Comparison of ENCODE assay signal across 32 cellular contexts in the genomic region with DNA sequence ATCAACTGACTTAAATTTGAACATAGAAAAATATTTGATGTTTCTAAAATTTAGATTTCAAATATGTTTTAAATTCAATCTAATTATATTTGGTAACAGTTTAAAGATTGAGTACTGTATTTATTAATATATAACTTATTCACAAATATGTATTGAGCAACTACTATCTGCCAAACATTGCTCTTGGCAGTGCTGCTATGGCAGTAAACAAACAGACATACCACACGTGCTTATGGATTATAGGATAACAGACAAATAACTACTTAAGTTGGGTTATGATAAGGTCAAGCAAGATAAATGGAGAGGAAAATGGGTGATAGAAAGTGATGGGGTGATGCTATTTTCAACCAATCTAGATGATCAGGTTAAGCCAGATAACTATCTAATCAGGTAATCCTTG.
"Had no signal": no experiment of that assay in that cellular context is flagged by ENCODE, and none has a peak within 500 bp of the region (broad histone marks: within the 10 kb centered on the region; RNA-seq: fewer than 3 reads in every experiment).

No MANE protein-coding gene starts in this region.

- H3K4me1 ChIP-seq: ascending aorta, breast epithelium, colonic mucosa, esophagus squamous epithelium, gastroesophageal sphincter, heart right ventricle had no signal

- FAIRE-seq: endothelial cell of umbilical vein had no signal

- ATAC-seq: activated CD4-positive, alpha-beta T cell treated with anti-CD3 and anti-CD28 coated beads for 36 hours; activated CD8-positive, alpha-beta memory T cell treated with anti-CD3 and anti-CD28 coated beads, Interleukin-2, amount 10 ng/mL, durations not matched to agents 7 days and 5 days; activated CD8-positive, alpha-beta T cell treated with anti-CD3 and anti-CD28 coated beads, Interleukin-2, amount 10 ng/mL, durations not matched to agents 7 days and 5 days; activated naive CD4-positive, alpha-beta T cell treated with anti-CD3 and anti-CD28 coated beads, Interleukin-2, amount 50 U/mL, for 72 hours; activated T-cell treated with anti-CD3 and anti-CD28 coated beads, Interleukin-2, amount 50 U/mL, for 72 hours; gastroesophageal sphincter; heart right ventricle; T-helper 17 cell had no signal

- H3K9me3 ChIP-seq: ascending aorta, breast epithelium, colonic mucosa, esophagus squamous epithelium, gastroesophageal sphincter had no signal

- DNase-seq: activated CD4-positive, alpha-beta memory T cell treated with anti-CD3 and anti-CD28 coated beads for 36 hours; activated CD4-positive, alpha-beta T cell treated with anti-CD3 and anti-CD28 coated beads for 36 hours; activated CD4-positive, alpha-beta T cell treated with anti-CD3 and anti-CD28 coated beads, Interleukin-2, amount 10 ng/mL, durations not matched to agents 24 days and 14 days; activated CD4-positive, CD25-positive, alpha-beta regulatory T cell; activated CD4-positive, CD25-positive, alpha-beta regulatory T cell treated with anti-CD3 and anti-CD28 coated beads, Interleukin-2, amount 50 U/mL, for 72 hours; activated CD8-positive, alpha-beta memory T cell treated with anti-CD3 and anti-CD28 coated beads, Interleukin-2, amount 10 ng/mL, durations not matched to agents 7 days and 5 days; activated CD8-positive, alpha-beta memory T cell treated with anti-CD3 and anti-CD28 coated beads, Interleukin-2, amount 50 U/mL, for 4 hours; activated CD8-positive, alpha-beta T cell treated with anti-CD3 and anti-CD28 coated beads, Interleukin-2, amount 10 ng/mL, durations not matched to agents 7 days and 5 days; activated gamma-delta T cell; activated naive CD4-positive, alpha-beta T cell; activated naive CD4-positive, alpha-beta T cell treated with anti-CD3 and anti-CD28 coated beads, Interleukin-2, amount 10 ng/mL, durations not matched to agents 7 days and 5 days; activated naive CD8-positive, alpha-beta T cell treated with anti-CD3 and anti-CD28 coated beads, Interleukin-2, amount 10 ng/mL, durations not matched to agents 7 days and 5 days; activated T-cell treated with anti-CD3 and anti-CD28 coated beads, Interleukin-2, amount 50 U/mL, for 24 hours; activated T-cell treated with anti-CD3 and anti-CD28 coated beads, Interleukin-2, amount 50 U/mL, for 72 hours; amygdala; central memory CD4-positive, alpha-beta T cell; cerebellar nuclear complex; colonic mucosa; effector CD8-positive, alpha-beta T cell; esophagus squamous epithelium; foreskin melanocyte; heart right ventricle; T-helper 1 cell; T-helper 17 cell; T1000 had no signal

- H3K27ac ChIP-seq: ascending aorta, breast epithelium, cardiac muscle cell, colonic mucosa, epithelial cell of prostate, esophagus squamous epithelium, gastroesophageal sphincter, heart right ventricle had no signal

- H3K36me3 ChIP-seq: ascending aorta, breast epithelium, cardiac muscle cell, colonic mucosa, esophagus squamous epithelium, gastroesophageal sphincter, heart right ventricle had no signal

- H3K27me3 ChIP-seq: ascending aorta, breast epithelium, cardiac muscle cell, colonic mucosa, esophagus squamous epithelium, gastroesophageal sphincter, heart right ventricle had no signal

- H3K4me3 ChIP-seq: ascending aorta, breast epithelium, cardiac muscle cell, colonic mucosa, esophagus squamous epithelium, gastroesophageal sphincter, heart right ventricle had no signal
